25 cellular contexts compared by ENCODE assay signal in the genomic region with DNA sequence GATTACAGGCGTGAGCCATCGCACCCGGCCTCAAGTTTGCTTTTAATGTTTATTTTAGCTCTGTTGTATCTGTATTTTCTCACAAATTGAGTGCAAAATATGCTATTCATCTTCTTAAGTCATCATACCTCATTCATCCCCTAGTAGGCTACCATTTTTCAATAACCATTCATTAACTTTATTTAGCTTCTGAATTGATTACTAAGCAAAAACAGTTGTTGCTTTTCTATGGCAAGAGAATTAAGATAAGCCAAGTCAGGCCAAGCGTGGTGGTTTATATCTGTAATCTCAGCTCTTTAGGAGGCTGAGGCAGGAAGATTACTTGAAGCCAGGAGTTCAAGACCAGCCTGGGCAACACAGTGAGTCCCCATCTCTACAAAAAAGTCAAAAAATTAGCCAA.
DNase-seq lines count a peak whose midpoint lies in the region; ATAC-seq, FAIRE-seq and TF ChIP-seq lines count a peak whose summit lies in the region.
"Had no signal": no experiment of that assay in that cellular context is flagged by ENCODE, and none has a peak within 500 bp of the region (broad histone marks: within the 10 kb centered on the region; RNA-seq: fewer than 3 reads in every experiment).

No MANE protein-coding gene starts in this region.

- H3K4me3 Mint-ChIP-seq in GM23338, result no peak overlapping the region
- H3K4me3 Mint-ChIP-seq: B cell; CD4-positive, alpha-beta T cell; CD8-positive, alpha-beta T cell had no signal

- DNase-seq in A549 (ENCODE audit: low read depth in 1 of 2, low spot score in 1 of 2) (no peak), GM23338 (ENCODE audit: low spot score) (no peak), K562 (ENCODE audit: extremely low read depth in 1 of 4, low spot score in 3 of 4) (no peak), NCI-H774 (lab: John Stamatoyannopoulos, UW) (no peak)
- DNase-seq: 8988T; AML-193; Caco-2; Calu3; CD4-positive, alpha-beta T cell; CD8-positive, alpha-beta T cell; DMS 273 treated with DMSO at 0.1 percent for 48 hours; DMS153; DMS53; DMS79; DND-41; GDM1 had no signal

- CTCF ChIA-PET in A549 (lab: Yijun Ruan, JAX), result no interaction called here
- CTCF ChIA-PET in K562 (lab: Yijun Ruan, JAX; ENCODE audit: low intra/inter-chr PET ratio), result no interaction called here

- H3K36me3 ChIP-seq in GM23338 (ENCODE audit: insufficient read depth) (no peaks in the 10 kb centered on the region), K562 (ENCODE audit: control insufficient read depth, insufficient read depth, low read length) (no peaks in the 10 kb centered on the region)
- H3K36me3 ChIP-seq: BLaER1 treated with 17β-estradiol and CSF1 and Interleukin-3, amounts not matched to agents 10 nM and 100 nM had no signal

- TF ChIP-seq POLR2A in A549 (IDR thresholded peaks at IDR 0.05; ENCODE audit: low read length) (no peak), K562 (conservative IDR thresholded peaks at IDR 0.05) (no peak)

- H3K79me2 ChIP-seq in GM23338 (replicated peaks; ENCODE audit: insufficient read depth), result no peaks in the 10 kb centered on the region
- H3K79me2 ChIP-seq in K562 (ENCODE audit: control insufficient read depth, insufficient read depth, low read length), result no peaks in the 10 kb centered on the region

- H3K4me3 ChIP-seq in A549, result no peak overlapping the region
- no peak overlapping the region for H3K4me3 ChIP-seq in GM23338
- H3K4me3 ChIP-seq in K562, result no peak overlapping the region
- H3K4me3 ChIP-seq: BLaER1 treated with 17β-estradiol and CSF1 and Interleukin-3, amounts not matched to agents 10 nM and 100 nM; GM12878 had no signal

- no peaks in the 10 kb centered on the region for H3K4me1 Mint-ChIP-seq in GM23338
- H3K4me1 Mint-ChIP-seq: B cell had no signal

- WGBS in A549 (ENCODE audit: missing lambda C conversion rate), result 78% methylated on average over 4 of the region's 4 CpGs
- 9% methylated on average over 4 of the region's 4 CpGs for WGBS in K562 (ENCODE audit: insufficient coverage, low coverage, missing lambda C conversion rate)

- H3K27ac Mint-ChIP-seq in GM23338, result no peak overlapping the region
- H3K27ac Mint-ChIP-seq: B cell; CD4-positive, alpha-beta T cell; CD8-positive, alpha-beta T cell had no signal

- FAIRE-seq in A549 (lab: Jason Lieb, UNC) (no peak), K562 (lab: Jason Lieb, UNC) (no peak)
- FAIRE-seq: A204.1, D721Med, GM12878, GM12892, GM18507 had no signal

- H3K9ac ChIP-seq in K562 (ENCODE audit: insufficient read depth in 1 of 2, low read depth in 2 of 2, low read length in 2 of 2), result no peak overlapping the region
- H3K9ac ChIP-seq: BLaER1 treated with 17β-estradiol and CSF1 and Interleukin-3, amounts not matched to agents 10 nM and 100 nM had no signal

- POLR2A ChIA-PET in A549 (lab: Yijun Ruan, JAX) (no interaction called here), K562 (lab: Yijun Ruan, JAX) (interaction anchor here (0.6 to 0.9 kb wide), 3 partner anchors 31 to 425 kb away, joined by 3 to 7 read pairs (median 3); no protein-coding TSS in a partner anchor)

- ATAC-seq in A549 (no peak), GM23338 (no peak), K562 (no peak), HG02938 (IDR thresholded peaks at IDR 0.05; ENCODE audit: unreplicated experiment) (no peak)
- ATAC-seq: CD8-positive, alpha-beta T cell; GM12878 had no signal

- H3K9me3 ChIP-seq in A549 (no peaks in the 10 kb centered on the region), K562 (replicated peaks; ENCODE audit: control insufficient read depth, insufficient read depth, low read depth, low read length) (no peaks in the 10 kb centered on the region)
- H3K9me3 ChIP-seq: BLaER1 treated with 17β-estradiol and CSF1 and Interleukin-3, amounts not matched to agents 10 nM and 100 nM had no signal

- intact Hi-C loops in K562 (cut with micrococcal nuclease), result no loop called here

- no peaks in the 10 kb centered on the region for H3K36me3 Mint-ChIP-seq in GM23338 (ENCODE audit: low read depth)
- H3K36me3 Mint-ChIP-seq: CD8-positive, alpha-beta T cell had no signal

- no peaks in the 10 kb centered on the region; the same call in 2 of the 3 replicates for H3K9me3 Mint-ChIP-seq in GM23338
- H3K9me3 Mint-ChIP-seq: CD4-positive, alpha-beta T cell; CD8-positive, alpha-beta T cell had no signal

- no peaks in the 10 kb centered on the region for H3K9me1 ChIP-seq in K562 (ENCODE audit: control insufficient read depth, insufficient read depth, low read length)

- no peaks in the 10 kb centered on the region for H3K27me3 Mint-ChIP-seq in GM23338 (ENCODE audit: insufficient read depth, low read depth, poor library complexity)
- H3K27me3 Mint-ChIP-seq: CD4-positive, alpha-beta T cell had no signal

- no TSS peak for BruUV-seq in K562 (replicated peaks; lab: Mats Ljungman, UMichigan)

- no peaks in the 10 kb centered on the region for H3F3A ChIP-seq in GM23338 (replicated peaks; ENCODE audit: low read depth)

- no peaks in the 10 kb centered on the region for H3K27me3 ChIP-seq in GM23338 (ENCODE audit: insufficient read depth)
- no peaks in the 10 kb centered on the region for H3K27me3 ChIP-seq in K562 (ENCODE audit: control insufficient read depth in 2 of 2, insufficient read depth in 2 of 2, low read length in 2 of 2)
- H3K27me3 ChIP-seq: BLaER1 treated with 17β-estradiol and CSF1 and Interleukin-3, amounts not matched to agents 10 nM and 100 nM had no signal

- TF ChIP-seq CTCF in A549 (IDR thresholded peaks at IDR 0.05) (no peak), GM23338 (conservative IDR thresholded peaks at IDR 0.05; ENCODE audit: low read depth in 2 of 2) (no peak), K562 (IDR thresholded peaks at IDR 0.05 in 2 of 3, conservative IDR thresholded peaks at IDR 0.05 in 1 of 3; ENCODE audit: insufficient read depth in 2 of 3, low read depth in 1 of 3, low read length in 3 of 3) (no peak)

- H4K20me1 ChIP-seq in GM23338 (replicated peaks; ENCODE audit: insufficient read depth) (no peaks in the 10 kb centered on the region), K562 (replicated peaks; ENCODE audit: control insufficient read depth, insufficient read depth, low read length) (no peaks in the 10 kb centered on the region)
- H4K20me1 ChIP-seq: BLaER1 treated with 17β-estradiol and CSF1 and Interleukin-3, amounts not matched to agents 10 nM and 100 nM had no signal

- TF ChIP-seq RAD21 in A549 (conservative IDR thresholded peaks at IDR 0.05 in 1 of 2, IDR thresholded peaks at IDR 0.05 in 1 of 2) (no peak), K562 (CRISPR knock-in tag; conservative IDR thresholded peaks at IDR 0.05 in 1 of 2, IDR thresholded peaks at IDR 0.05 in 1 of 2) (no peak)

- in situ Hi-C loops in K562 (cut with MboI), result no loop called here

- TF ChIP-seq EP300 in A549 (IDR thresholded peaks at IDR 0.05), result no peak
- TF ChIP-seq EP300 in K562 (IDR thresholded peaks at IDR 0.05; ENCODE audit: low read length), result no peak

- peak overlapping the region; percentile 79; the same call in 1 of the 2 replicates for H2AFZ ChIP-seq in GM23338
- no peak overlapping the region for H2AFZ ChIP-seq in K562 (ENCODE audit: low read depth, low read length)

- H3K4me1 ChIP-seq in A549 (no peaks in the 10 kb centered on the region), GM23338 (ENCODE audit: insufficient read depth) (no peaks in the 10 kb centered on the region), K562 (replicated peaks in 1 of 2; ENCODE audit: control insufficient read depth in 2 of 2, insufficient read depth in 2 of 2, low read length in 2 of 2) (no peaks in the 10 kb centered on the region)
- H3K4me1 ChIP-seq: BLaER1 treated with 17β-estradiol and CSF1 and Interleukin-3, amounts not matched to agents 10 nM and 100 nM; Caco-2 had no signal

- H3K27ac ChIP-seq in A549 (no peak overlapping the region), GM23338 (ENCODE audit: low read depth) (no peak overlapping the region), K562 (ENCODE audit: extremely low read depth, low read depth, low read length) (no peak overlapping the region)
- H3K27ac ChIP-seq: BLaER1 treated with 17β-estradiol and CSF1 and Interleukin-3, amounts not matched to agents 10 nM and 100 nM; C4-2B had no signal

- H3K4me2 ChIP-seq in A549 (no peak overlapping the region), GM23338 (no peak overlapping the region), K562 (ENCODE audit: insufficient read depth, low read length) (no peak overlapping the region)
- H3K4me2 ChIP-seq: BLaER1 treated with 17β-estradiol and CSF1 and Interleukin-3, amounts not matched to agents 10 nM and 100 nM had no signal

- H3K9me2 ChIP-seq in GM23338 (ENCODE audit: insufficient read depth), result no peaks in the 10 kb centered on the region

TF ChIP-seq in A549, 52 proteins besides CTCF, POLR2A, EP300 and RAD21:
- no peak for TF ChIP-seq ATOH8 (CRISPR knock-in tag; IDR thresholded peaks at IDR 0.05; ENCODE audit: low read depth)
- peak; percentile 76 for TF ChIP-seq MAFK (IDR thresholded peaks at IDR 0.05; ENCODE audit: partially characterized antibody)
TF ChIP-seq in A549: peak in this region for 1.

TF ChIP-seq in GM23338, 12 proteins besides CTCF, POLR2A, EP300 and RAD21:
- TF ChIP-seq JUNB (IDR thresholded peaks at IDR 0.05; ENCODE audit: unreplicated experiment) (no peak), CREB1 (CRISPR knock-in tag; IDR thresholded peaks at IDR 0.05; ENCODE audit: low read depth) (no peak), EZH2 (IDR thresholded peaks at IDR 0.05; ENCODE audit: low read depth, unreplicated experiment) (no peak), ZNF331 (CRISPR knock-in tag; IDR thresholded peaks at IDR 0.05; ENCODE audit: low read depth) (no peak)

TF ChIP-seq in K562, 482 proteins besides CTCF, POLR2A, EP300 and RAD21:
- TF ChIP-seq U2AF1 (optimal IDR thresholded peaks at IDR 0.05; ENCODE audit: low read depth, low read length) (no peak), MAFF (IDR thresholded peaks at IDR 0.05; ENCODE audit: low read length) (peak; percentile 62), ZNF316 (IDR thresholded peaks at IDR 0.05) (peak; percentile 82), C11orf30 (IDR thresholded peaks at IDR 0.05; ENCODE audit: low read depth) (peak; percentile 68), ZNF134 (CRISPR knock-in tag; conservative IDR thresholded peaks at IDR 0.05) (no peak), NFE2 (IDR thresholded peaks at IDR 0.05; ENCODE audit: low read depth) (no peak), MAFG (tag; conservative IDR thresholded peaks at IDR 0.05) (peak; percentile 59), GABPB1 (CRISPR knock-in tag; IDR thresholded peaks at IDR 0.05) (no peak)

Comparison
In these comparisons a context has a peak if more than half of its experiments do, and no peak if none do; other contexts are left out.
1. Of the 35 proteins assayed by ChIP-seq in both K562 and A549: peak only in K562: none; only in A549: MAFK; in both: none; in neither: 34.